ENCODE assay signal across 11 cellular contexts in genomic region chr5:957730-958485, GRCh38. TPM values are rescaled to one million over a fixed set of nuclear protein-coding genes. Genes with fewer than 3 reads are reported as not detected.
A peak's percentile ranks its signal among the peaks of the same experiment; 100 is the strongest.
DNase-seq lines count a peak whose midpoint lies in the region; ATAC-seq and TF ChIP-seq lines count a peak whose summit lies in the region.
"Had no signal": no experiment of that assay in that cellular context is flagged by ENCODE, and none has a peak within 500 bp of the region (broad histone marks: within the 10 kb centered on the region; RNA-seq: fewer than 3 reads in every experiment).

No MANE protein-coding gene starts in this region.

- H3K4me3 ChIP-seq in Caco-2 (ENCODE audit: low read depth, low read length) (no peak overlapping the region), breast epithelium (peak overlapping the region in 1 of 3 donors; percentile 49), gastrocnemius medialis (no peak overlapping the region)

- TF ChIP-seq CTCF in Caco-2 (IDR thresholded peaks at IDR 0.05; ENCODE audit: insufficient read depth in 1 of 2, low read depth in 1 of 2, low read length in 1 of 2, severe bottlenecking in 1 of 2, unreplicated experiment in 1 of 2), result no peak
- no peak for TF ChIP-seq CTCF in breast epithelium (IDR thresholded peaks at IDR 0.05)
- TF ChIP-seq CTCF in gastrocnemius medialis (IDR thresholded peaks at IDR 0.05 in 4 of 5, conservative IDR thresholded peaks at IDR 0.05 in 1 of 5), result no peak

- CTCF ChIA-PET in Caco-2 (lab: Charles Lee), result interaction anchor here (0.6 kb wide), 1 partner anchor 522 kb away, joined by 3 read pairs; no protein-coding TSS in a partner anchor

- BruUV-seq in Caco-2 (replicated peaks; lab: Mats Ljungman, UMichigan), result no TSS peak

- in situ Hi-C loops in gastrocnemius medialis (cut with MboI; ENCODE audit: low sequenced_read_pairs in 4 of 4), result no loop called here

- H3K36me3 ChIP-seq in Caco-2 (ENCODE audit: control insufficient read depth, insufficient read depth, low read length) (no peaks in the 10 kb centered on the region), breast epithelium (no peaks in the 10 kb centered on the region), gastrocnemius medialis (no peaks in the 10 kb centered on the region)
- H3K36me3 ChIP-seq: WERI-Rb-1 had no signal

- H3K4me1 ChIP-seq in Caco-2 (peaks cover 24% of the 10 kb centered on the region), breast epithelium (peaks cover 9 to 11% of the 10 kb centered on the region in 2 donors), gastrocnemius medialis (peaks cover 3 to 11% of the 10 kb centered on the region in 2 donors)

- POLR2A ChIA-PET in Caco-2 (lab: Charles Lee), result no interaction called here
- POLR2A ChIA-PET in naive thymus-derived CD8-positive, alpha-beta T cell (lab: Charles Lee), result no interaction called here

- H3K27ac ChIP-seq in breast epithelium, result peak overlapping the region; percentile 83
- no peak overlapping the region for H3K27ac ChIP-seq in gastrocnemius medialis
- H3K27ac ChIP-seq: KMS-11, WERI-Rb-1 had no signal

- H3K27me3 ChIP-seq in Caco-2 (replicated peaks; ENCODE audit: control insufficient read depth, insufficient read depth, low read length) (no peaks in the 10 kb centered on the region), breast epithelium (peaks cover 0 to 10% of the 10 kb centered on the region in 2 donors), gastrocnemius medialis (peaks cover 37 to 68% (median 62%) of the 10 kb centered on the region in 3 donors)

- peak overlapping the region; percentile 75 for H3K27ac Mint-ChIP-seq in Caco-2 (ENCODE audit: unreplicated experiment)
- H3K27ac Mint-ChIP-seq in naive thymus-derived CD8-positive, alpha-beta T cell, result peak overlapping the region in 3 of 10 donors; percentile 55 to 70 (median 67)
- H3K27ac Mint-ChIP-seq: memory B cell had no signal

- TF ChIP-seq POLR2A in breast epithelium (IDR thresholded peaks at IDR 0.05), result no peak
- no peak for TF ChIP-seq POLR2A in gastrocnemius medialis (IDR thresholded peaks at IDR 0.05)

- no peaks in the 10 kb centered on the region for H3K9me3 Mint-ChIP-seq in Caco-2 (ENCODE audit: unreplicated experiment)
- no peaks in the 10 kb centered on the region for H3K9me3 Mint-ChIP-seq in naive thymus-derived CD8-positive, alpha-beta T cell
- H3K9me3 Mint-ChIP-seq: memory B cell had no signal

- peaks cover 16% of the 10 kb centered on the region for H3K4me1 Mint-ChIP-seq in Caco-2 (ENCODE audit: low read depth, unreplicated experiment)
- H3K4me1 Mint-ChIP-seq in naive thymus-derived CD8-positive, alpha-beta T cell, result peaks cover 16 to 24% (median 20%) of the 10 kb centered on the region in 4 donors

- peak; percentile 6 to 41 for ATAC-seq in naive thymus-derived CD8-positive, alpha-beta T cell
- ATAC-seq in gastrocnemius medialis (no peak), GM19324 (IDR thresholded peaks at IDR 0.05; ENCODE audit: low FRiP score, unreplicated experiment) (no peak)

- TF ChIP-seq RAD21 in Ishikawa (IDR thresholded peaks at IDR 0.05; ENCODE audit: low read depth), result no peak

- no peak for DNase-seq in Caco-2
- peak in 1 of 2 donors; percentile 40 for DNase-seq in breast epithelium (ENCODE audit: low spot score in 2 of 2)
- DNase-seq in naive thymus-derived CD8-positive, alpha-beta T cell, result no peak
- no peak for DNase-seq in D341Med (ENCODE audit: low spot score)
- no peak for DNase-seq in gastrocnemius medialis
- DNase-seq in Kasumi-1 (lab: John Stamatoyannopoulos, UW), result no peak
- DNase-seq: WERI-Rb-1 had no signal

- no peak overlapping the region for H3K4me3 Mint-ChIP-seq in Caco-2 (ENCODE audit: unreplicated experiment)
- peak overlapping the region in 6 of 10 donors; percentile 9 to 60 (median 34) for H3K4me3 Mint-ChIP-seq in naive thymus-derived CD8-positive, alpha-beta T cell
- H3K4me3 Mint-ChIP-seq: memory B cell had no signal

- TF ChIP-seq EP300 in Ishikawa (IDR thresholded peaks at IDR 0.05; ENCODE audit: borderline replicate concordance), result no peak

- no peaks in the 10 kb centered on the region for H3K36me3 Mint-ChIP-seq in Caco-2 (ENCODE audit: insufficient read depth, unreplicated experiment)
- H3K36me3 Mint-ChIP-seq in naive thymus-derived CD8-positive, alpha-beta T cell, result no peaks in the 10 kb centered on the region
- H3K36me3 Mint-ChIP-seq: memory B cell had no signal

- intact Hi-C loops in Caco-2 (cut with micrococcal nuclease; ENCODE audit: unreplicated experiment), result loop anchor here (5.0 kb wide), 1 partner anchor 34 kb away; no protein-coding TSS in a partner anchor
- intact Hi-C loops in breast epithelium (cut with DNase I; ENCODE audit: low total_unique reads), result no loop called here
- intact Hi-C loops in gastrocnemius medialis (cut with DNase I; ENCODE audit: low total_unique reads), result no loop called here

- H3K27me3 Mint-ChIP-seq in Caco-2 (ENCODE audit: insufficient read depth, unreplicated experiment), result no peaks in the 10 kb centered on the region
- peaks cover 12 to 30% (median 25%) of the 10 kb centered on the region in 5 donors for H3K27me3 Mint-ChIP-seq in naive thymus-derived CD8-positive, alpha-beta T cell

- H3K9me3 ChIP-seq in Caco-2 (no peaks in the 10 kb centered on the region), breast epithelium (no peaks in the 10 kb centered on the region), gastrocnemius medialis (no peaks in the 10 kb centered on the region)

TF ChIP-seq in Ishikawa, 13 proteins besides CTCF, POLR2A, EP300 and RAD21:
- TF ChIP-seq TCF12 (IDR thresholded peaks at IDR 0.05; ENCODE audit: low read depth) (no peak), YY1 (IDR thresholded peaks at IDR 0.05; ENCODE audit: low read depth) (0 out of 2 replicates have a peak, but pooled peaks have one; percentile 31), ZBTB7A (IDR thresholded peaks at IDR 0.05; ENCODE audit: low read depth) (no peak)

RNA-seq across cellular contexts. Expression of gene NKD2, which starts 50.7 kb away (rescaled TPM):
- 13.6 and 17.7 TPM in 2 replicates for total RNA-seq in Caco-2 (2022)
- 10 to 100 TPM in 1 of 3 donors, 1 to 10 TPM in 1, not detected in 1; 5.9 to 16.7 TPM for total RNA-seq in breast epithelium
- total RNA-seq in naive thymus-derived CD8-positive, alpha-beta T cell, result not detected
- polyA plus RNA-seq in naive thymus-derived CD8-positive, alpha-beta T cell, result under 1 TPM in 1 of 3 donors, not detected in 2; 0.14 TPM
- total RNA-seq in gastrocnemius medialis, result not detected

Comparison
In these comparisons a context has a peak if more than half of its experiments do, and no peak if none do; other contexts are left out.
1. H3K27ac ChIP-seq: peak in breast epithelium (2 of 2); none in gastrocnemius medialis (0 of 4).
2. ATAC-seq: peak in naive thymus-derived CD8-positive, alpha-beta T cell (2 of 2); none in gastrocnemius medialis (0 of 2) and GM19324 (single experiment).